ENCODE assay signal across 24 cellular contexts in genomic region chr13:28714651-28715050, GRCh38. TPM values are rescaled to one million over a fixed set of nuclear protein-coding genes. Genes with fewer than 3 reads are reported as not detected.
DNase-seq lines count a peak whose midpoint lies in the region; ATAC-seq and TF ChIP-seq lines count a peak whose summit lies in the region.
"Had no signal": no experiment of that assay in that cellular context is flagged by ENCODE, and none has a peak within 500 bp of the region (broad histone marks: within the 10 kb centered on the region; RNA-seq: fewer than 3 reads in every experiment).

No MANE protein-coding gene starts in this region.

- H3K4me1 Mint-ChIP-seq in T-helper 17 cell = peaks cover 21% of the 10 kb centered on the region

- H3K56ac ChIP-seq in mesendoderm (ENCODE audit: low read length) = no peak overlapping the region

- H3K27me3 ChIP-seq in left ventricle myocardium inferior (ENCODE audit: low read depth) = no peaks in the 10 kb centered on the region
- H3K27me3 ChIP-seq in mesendoderm (ENCODE audit: insufficient read depth, low read length, poor library complexity) = no peaks in the 10 kb centered on the region
- H3K27me3 ChIP-seq: BE2C had no signal

- ATAC-seq in T-helper 17 cell = no peak
- ATAC-seq: A549, GM23338, HCT116 had no signal

- no peak overlapping the region for H3K4me3 ChIP-seq in left ventricle myocardium inferior
- H3K4me3 ChIP-seq in mesendoderm (ENCODE audit: low read length) = no peak overlapping the region
- H3K4me3 ChIP-seq: A549; BLaER1 treated with 17β-estradiol and CSF1 and Interleukin-3, amounts not matched to agents 10 nM and 100 nM; GM23338 had no signal

- H3K36me3 Mint-ChIP-seq in T-helper 17 cell (ENCODE audit: low read depth) = peaks cover 2% of the 10 kb centered on the region

- H3K9ac ChIP-seq in mesendoderm (ENCODE audit: low read length) = no peak overlapping the region
- H3K9ac ChIP-seq: BLaER1 treated with 17β-estradiol and CSF1 and Interleukin-3, amounts not matched to agents 10 nM and 100 nM had no signal

- H3K9me3 ChIP-seq in left ventricle myocardium inferior (replicated peaks) = no peaks in the 10 kb centered on the region
- H3K9me3 ChIP-seq in T-helper 17 cell (ENCODE audit: control insufficient read depth, low read length, poor library complexity, severe bottlenecking) = no peaks in the 10 kb centered on the region
- H3K9me3 ChIP-seq: A549, BE2C had no signal

- H3K18ac ChIP-seq in mesendoderm (ENCODE audit: low read length) = peak overlapping the region; percentile 5

- H3K23ac ChIP-seq in mesendoderm (ENCODE audit: low read length) = no peak overlapping the region

- no peak overlapping the region for H2AK5ac ChIP-seq in mesendoderm (ENCODE audit: low read length)

- H3K36me3 ChIP-seq in left ventricle myocardium inferior = peaks cover 29% of the 10 kb centered on the region
- no peaks in the 10 kb centered on the region for H3K36me3 ChIP-seq in mesendoderm (ENCODE audit: control insufficient read depth, insufficient read depth, low read length)
- H3K36me3 ChIP-seq: BE2C; BLaER1 treated with 17β-estradiol and CSF1 and Interleukin-3, amounts not matched to agents 10 nM and 100 nM had no signal

- H3K4me2 ChIP-seq in mesendoderm (ENCODE audit: low read length) = no peak overlapping the region
- H3K4me2 ChIP-seq: A549; BLaER1 treated with 17β-estradiol and CSF1 and Interleukin-3, amounts not matched to agents 10 nM and 100 nM; GM23338 had no signal

- H3K4me1 ChIP-seq in left ventricle myocardium inferior (peaks cover 50% of the 10 kb centered on the region), mesendoderm (ENCODE audit: control insufficient read depth, low read depth, low read length) (peaks cover 9% of the 10 kb centered on the region)
- H3K4me1 ChIP-seq: BE2C had no signal

- H3K4ac ChIP-seq in mesendoderm (ENCODE audit: low read depth, low read length) = no peak overlapping the region

- DNase-seq in left ventricle myocardium inferior (no peak), cardiac septum (ENCODE audit: low spot score) (no peak), T-helper 17 cell (no peak), mesendoderm (no peak), cerebellum (ENCODE audit: low spot score) (no peak), DMS79 (lab: John Stamatoyannopoulos, UW) (no peak), NCI-H2029 (lab: John Stamatoyannopoulos, UW) (no peak)
- DNase-seq: 8988T; ACHN; AML-193; BE2C; Calu3; CD4-positive, alpha-beta memory T cell; COR-L47; DMS53; DND-41; GDM1; H9; HFFc6 had no signal

- peak overlapping the region; percentile 99 for H3K27ac ChIP-seq in left ventricle myocardium inferior (replicated peaks)
- no peak overlapping the region for H3K27ac ChIP-seq in mesendoderm (ENCODE audit: low read depth, low read length)
- H3K27ac ChIP-seq: A549; BLaER1 treated with 17β-estradiol and CSF1 and Interleukin-3, amounts not matched to agents 10 nM and 100 nM had no signal

- H3K79me1 ChIP-seq in mesendoderm (ENCODE audit: low read length) = no peaks in the 10 kb centered on the region

- no peak overlapping the region for H4K8ac ChIP-seq in mesendoderm (ENCODE audit: low read depth, low read length)

- H3K27ac Mint-ChIP-seq in T-helper 17 cell = peak overlapping the region; percentile 75
- H3K27ac Mint-ChIP-seq: CD14-positive monocyte, GM23338, H9 had no signal

- no peak overlapping the region for H2BK5ac ChIP-seq in mesendoderm (ENCODE audit: low read length)

- intact Hi-C loops in left ventricle myocardium inferior (cut with micrococcal nuclease) (loop anchor here (10.0 kb wide), 1 partner anchor 80 kb away; no protein-coding TSS in a partner anchor), cardiac septum (cut with DNase I) (loop anchor here (5.0 kb wide), 1 partner anchor 57 kb away; the partner anchor contains the start of gene POMP)

- no peaks in the 10 kb centered on the region for H3K79me2 ChIP-seq in mesendoderm (ENCODE audit: control insufficient read depth, insufficient read depth, low read length)

- TF ChIP-seq CTCF in left ventricle myocardium inferior (IDR thresholded peaks at IDR 0.05; ENCODE audit: borderline replicate concordance) = no peak

- no peaks in the 10 kb centered on the region for H3K27me3 Mint-ChIP-seq in T-helper 17 cell
- H3K27me3 Mint-ChIP-seq: CD4-positive, alpha-beta memory T cell had no signal

- H2BK120ac ChIP-seq in mesendoderm (ENCODE audit: low read depth, low read length) = no peak overlapping the region

- WGBS in mesendoderm (ENCODE audit: extremely low coverage, insufficient coverage, low lambda C conversion rate) = no CpG with 5 or more reads among the region's 1 CpG

- H3K4me3 Mint-ChIP-seq in T-helper 17 cell = no peak overlapping the region
- H3K4me3 Mint-ChIP-seq: CD14-positive monocyte, GM23338, H9 had no signal

- H2BK15ac ChIP-seq in mesendoderm (replicated peaks; ENCODE audit: low read depth) = no peak overlapping the region

- H4K5ac ChIP-seq in mesendoderm (ENCODE audit: low read length) = no peak overlapping the region

RNA-seq across cellular contexts. Expression of gene SLC46A3, which starts 4.1 kb away (rescaled TPM):
- 16.7 TPM for total RNA-seq in left ventricle myocardium inferior
- 9.9 TPM for total RNA-seq in cardiac septum
- total RNA-seq in T-helper 17 cell = 10 to 100 TPM; 10.8 to 11.7 TPM
- polyA plus RNA-seq in mesendoderm (2013, experiment 1 of 2) = 1.1 TPM
- 0.85 TPM for polyA plus RNA-seq in mesendoderm (2013, experiment 2 of 2)
- total RNA-seq in cerebellum = 4.4 TPM

RNA-seq across cellular contexts. Expression of gene POMP, which starts 55.7 kb away (rescaled TPM):
- total RNA-seq in left ventricle myocardium inferior (101 TPM), cardiac septum (82.8 TPM), T-helper 17 cell (10 to 100 TPM; 22.9 to 29.4 TPM), cerebellum (32.4 TPM)
- polyA plus RNA-seq in mesendoderm (2013, experiment 1 of 2) = 161 TPM
- 158 TPM for polyA plus RNA-seq in mesendoderm (2013, experiment 2 of 2)
